10 cellular contexts compared by ENCODE assay signal in the genomic region with DNA sequence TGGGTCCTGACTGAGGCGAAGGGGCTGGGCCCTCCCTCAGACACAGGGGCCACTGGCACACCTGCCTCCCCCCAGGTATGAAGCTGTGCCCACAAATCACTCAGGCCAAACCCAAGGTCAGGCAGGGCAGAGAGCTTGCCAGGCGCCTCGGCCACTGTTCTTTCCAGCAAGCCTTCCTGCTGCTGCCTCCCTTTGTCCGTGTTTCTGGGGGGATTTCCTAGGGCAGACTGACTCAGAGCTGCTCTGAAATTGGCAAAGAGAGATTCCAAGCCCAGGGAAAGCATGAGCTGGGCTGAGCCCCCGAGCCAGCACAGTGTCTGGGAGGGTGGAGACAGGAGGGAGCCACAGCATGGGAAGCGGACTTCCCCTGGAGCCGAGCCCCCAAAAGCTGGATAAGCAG. TPM values are rescaled to one million over a fixed set of nuclear protein-coding genes. Genes with fewer than 3 reads are reported as not detected.
DNase-seq lines count a peak whose midpoint lies in the region; ATAC-seq and TF ChIP-seq lines count a peak whose summit lies in the region.
"Had no signal": no experiment of that assay in that cellular context is flagged by ENCODE, and none has a peak within 500 bp of the region (broad histone marks: within the 10 kb centered on the region; RNA-seq: fewer than 3 reads in every experiment).

No MANE protein-coding gene starts in this region.

- peak overlapping the region; percentile 91 to 97 for H3K27ac ChIP-seq in ascending aorta

- no peaks in the 10 kb centered on the region for H3K9me3 ChIP-seq in ascending aorta

- peaks cover 6% of the 10 kb centered on the region for H3K36me3 Mint-ChIP-seq in progenitor cell of endocrine pancreas (ENCODE audit: insufficient read depth)
- peaks cover 9% of the 10 kb centered on the region for H3K36me3 Mint-ChIP-seq in Calu3 (ENCODE audit: insufficient read depth, unreplicated experiment)
- peaks cover 5% of the 10 kb centered on the region for H3K36me3 Mint-ChIP-seq in activated CD4-positive, alpha-beta memory T cell treated with anti-CD3 and anti-CD28 coated beads for 36 hours

- TF ChIP-seq CTCF in ascending aorta (IDR thresholded peaks at IDR 0.05) (no peak), progenitor cell of endocrine pancreas (IDR thresholded peaks at IDR 0.05; ENCODE audit: unreplicated experiment) (no peak), Calu3 (IDR thresholded peaks at IDR 0.05; ENCODE audit: unreplicated experiment) (no peak)

- no peaks in the 10 kb centered on the region for H3K27me3 ChIP-seq in ascending aorta

- CTCF ChIA-PET in Calu3 (lab: Charles Lee), result no interaction called here
- CTCF ChIA-PET in activated CD4-positive, alpha-beta memory T cell treated with anti-CD3 and anti-CD28 coated beads for 36 hours (lab: Charles Lee), result no interaction called here

- no peaks in the 10 kb centered on the region for H3K36me3 ChIP-seq in ascending aorta

- intact Hi-C loops in ascending aorta (cut with DNase I) (loop anchor here (2.0 to 10.0 kb wide), 2 partner anchors 182 to 408 kb away; no protein-coding TSS in a partner anchor), Right ventricle myocardium superior (cut with DNase I) (no loop called here), Calu3 (cut with micrococcal nuclease; ENCODE audit: unreplicated experiment) (no loop called here)
- intact Hi-C loops in activated CD4-positive, alpha-beta memory T cell treated with anti-CD3 and anti-CD28 coated beads for 36 hours (cut with micrococcal nuclease), result no loop called here

- peaks cover 37% of the 10 kb centered on the region for H3K4me1 Mint-ChIP-seq in progenitor cell of endocrine pancreas (ENCODE audit: low read depth)
- no peaks in the 10 kb centered on the region for H3K4me1 Mint-ChIP-seq in Calu3 (ENCODE audit: low read depth, unreplicated experiment)
- peaks cover 6% of the 10 kb centered on the region for H3K4me1 Mint-ChIP-seq in activated CD4-positive, alpha-beta memory T cell treated with anti-CD3 and anti-CD28 coated beads for 36 hours (ENCODE audit: low read depth)

- H3K9me3 Mint-ChIP-seq in progenitor cell of endocrine pancreas (ENCODE audit: low read depth) (no peaks in the 10 kb centered on the region), Calu3 (ENCODE audit: low read depth, unreplicated experiment) (no peaks in the 10 kb centered on the region)
- no peaks in the 10 kb centered on the region for H3K9me3 Mint-ChIP-seq in activated CD4-positive, alpha-beta memory T cell treated with anti-CD3 and anti-CD28 coated beads for 36 hours
- H3K9me3 Mint-ChIP-seq: activated naive CD4-positive, alpha-beta T cell treated with anti-CD3 and anti-CD28 coated beads, Interleukin-2, amount 50 U/mL, for 24 hours; CD8-positive, alpha-beta memory T cell had no signal

- no peak overlapping the region for H3K4me3 ChIP-seq in ascending aorta

- POLR2A ChIA-PET in activated CD4-positive, alpha-beta memory T cell treated with anti-CD3 and anti-CD28 coated beads for 36 hours (lab: Charles Lee), result interaction anchor here (0.9 kb wide), 1 partner anchor 33 kb away, joined by 3 read pairs; no protein-coding TSS in a partner anchor

- H3K27me3 Mint-ChIP-seq in progenitor cell of endocrine pancreas, result no peaks in the 10 kb centered on the region
- H3K27me3 Mint-ChIP-seq in Calu3 (ENCODE audit: unreplicated experiment), result no peaks in the 10 kb centered on the region
- no peaks in the 10 kb centered on the region for H3K27me3 Mint-ChIP-seq in activated CD4-positive, alpha-beta memory T cell treated with anti-CD3 and anti-CD28 coated beads for 36 hours
- H3K27me3 Mint-ChIP-seq: activated naive CD4-positive, alpha-beta T cell treated with anti-CD3 and anti-CD28 coated beads, Interleukin-2, amount 50 U/mL, for 24 hours; CD8-positive, alpha-beta memory T cell had no signal

- BruUV-seq in Calu3 (replicated peaks; lab: Mats Ljungman, UMichigan), result no TSS peak

- H3K4me3 Mint-ChIP-seq in progenitor cell of endocrine pancreas (ENCODE audit: low read depth) (no peak overlapping the region), Calu3 (ENCODE audit: low read depth, unreplicated experiment) (no peak overlapping the region)
- no peak overlapping the region for H3K4me3 Mint-ChIP-seq in activated CD4-positive, alpha-beta memory T cell treated with anti-CD3 and anti-CD28 coated beads for 36 hours
- H3K4me3 Mint-ChIP-seq: activated naive CD4-positive, alpha-beta T cell treated with anti-CD3 and anti-CD28 coated beads, Interleukin-2, amount 50 U/mL, for 24 hours; CD8-positive, alpha-beta memory T cell had no signal

- H3K27ac Mint-ChIP-seq in progenitor cell of endocrine pancreas (peak overlapping the region; percentile 33), Calu3 (ENCODE audit: unreplicated experiment) (no peak overlapping the region)
- H3K27ac Mint-ChIP-seq in activated CD4-positive, alpha-beta memory T cell treated with anti-CD3 and anti-CD28 coated beads for 36 hours, result no peak overlapping the region
- H3K27ac Mint-ChIP-seq: activated naive CD4-positive, alpha-beta T cell treated with anti-CD3 and anti-CD28 coated beads, Interleukin-2, amount 50 U/mL, for 24 hours had no signal

- H3K4me1 ChIP-seq in ascending aorta, result peaks cover 41 to 69% of the 10 kb centered on the region in 2 donors

- ATAC-seq in Right ventricle myocardium superior (ENCODE audit: poor library complexity), result peak; percentile 6
- ATAC-seq in HG03432 (IDR thresholded peaks at IDR 0.05; ENCODE audit: unreplicated experiment), result no peak
- no peak for ATAC-seq in GM18498 (IDR thresholded peaks at IDR 0.05; ENCODE audit: unreplicated experiment)

- DNase-seq in AG20443 (ENCODE audit: low spot score) (peak; percentile 84), ascending aorta (ENCODE audit: low spot score in 2 of 2) (peak in 1 of 2 donors; percentile 89), Right ventricle myocardium superior (peak; percentile 59), progenitor cell of endocrine pancreas (ENCODE audit: low spot score, unreplicated experiment) (no peak), Calu3 (no peak)
- no peak for DNase-seq in activated CD4-positive, alpha-beta memory T cell treated with anti-CD3 and anti-CD28 coated beads for 36 hours
- DNase-seq: CD8-positive, alpha-beta memory T cell had no signal

RNA-seq across cellular contexts. Expression of a gene that starts 33.2 kb away (rescaled TPM):
- 7.7 TPM for total RNA-seq in ascending aorta
- total RNA-seq in Right ventricle myocardium superior, result 7.7 TPM
- 91.7 and 92.6 TPM in 2 replicates for total RNA-seq in progenitor cell of endocrine pancreas
- 22.2 and 24.0 TPM in 2 replicates for total RNA-seq in Calu3 (2022)
- 10 to 100 TPM; 49.4 to 51.1 TPM for total RNA-seq in activated CD4-positive, alpha-beta memory T cell treated with anti-CD3 and anti-CD28 coated beads for 36 hours

Comparison
In these comparisons a context has a peak if more than half of its experiments do, and no peak if none do; other contexts are left out.
1. DNase-seq: peak in AG20443 (single experiment) and Right ventricle myocardium superior (single experiment); none in progenitor cell of endocrine pancreas (single experiment), Calu3 (single experiment) and activated CD4-positive, alpha-beta memory T cell treated with anti-CD3 and anti-CD28 coated beads for 36 hours (single experiment).